In the genomic region with DNA sequence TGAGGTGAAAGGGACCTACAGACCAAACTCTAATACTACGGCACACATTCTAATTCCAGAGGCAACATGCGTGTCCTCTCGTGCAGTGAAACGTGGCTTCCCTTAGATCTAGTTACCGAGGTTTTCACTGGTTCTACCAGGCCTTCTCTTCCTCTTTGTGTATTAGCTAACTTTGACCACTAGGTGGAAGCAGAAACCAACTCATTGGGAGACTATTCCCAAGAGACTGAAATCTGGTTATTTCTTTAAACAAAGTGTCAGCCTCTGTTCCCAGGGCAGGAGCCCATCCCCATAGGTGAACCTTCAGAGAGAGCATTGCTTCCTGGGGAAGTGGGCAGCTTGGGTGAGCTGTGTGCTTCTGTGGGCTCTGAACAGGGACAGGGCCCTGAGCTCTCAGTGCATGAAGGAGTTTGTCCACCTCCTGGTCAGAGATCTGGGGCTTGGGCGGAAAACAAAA, we compare ENCODE assay signal across 1 cellular context.
A peak's percentile ranks its signal among the peaks of the same experiment; 100 is the strongest.
TF ChIP-seq lines count a peak whose summit lies in the region.

No MANE protein-coding gene starts in this region.

TF ChIP-seq in GM12878, 131 proteins besides CTCF, POLR2A, EP300 and RAD21 (continued from another document):
- TF ChIP-seq, protein P1, sequence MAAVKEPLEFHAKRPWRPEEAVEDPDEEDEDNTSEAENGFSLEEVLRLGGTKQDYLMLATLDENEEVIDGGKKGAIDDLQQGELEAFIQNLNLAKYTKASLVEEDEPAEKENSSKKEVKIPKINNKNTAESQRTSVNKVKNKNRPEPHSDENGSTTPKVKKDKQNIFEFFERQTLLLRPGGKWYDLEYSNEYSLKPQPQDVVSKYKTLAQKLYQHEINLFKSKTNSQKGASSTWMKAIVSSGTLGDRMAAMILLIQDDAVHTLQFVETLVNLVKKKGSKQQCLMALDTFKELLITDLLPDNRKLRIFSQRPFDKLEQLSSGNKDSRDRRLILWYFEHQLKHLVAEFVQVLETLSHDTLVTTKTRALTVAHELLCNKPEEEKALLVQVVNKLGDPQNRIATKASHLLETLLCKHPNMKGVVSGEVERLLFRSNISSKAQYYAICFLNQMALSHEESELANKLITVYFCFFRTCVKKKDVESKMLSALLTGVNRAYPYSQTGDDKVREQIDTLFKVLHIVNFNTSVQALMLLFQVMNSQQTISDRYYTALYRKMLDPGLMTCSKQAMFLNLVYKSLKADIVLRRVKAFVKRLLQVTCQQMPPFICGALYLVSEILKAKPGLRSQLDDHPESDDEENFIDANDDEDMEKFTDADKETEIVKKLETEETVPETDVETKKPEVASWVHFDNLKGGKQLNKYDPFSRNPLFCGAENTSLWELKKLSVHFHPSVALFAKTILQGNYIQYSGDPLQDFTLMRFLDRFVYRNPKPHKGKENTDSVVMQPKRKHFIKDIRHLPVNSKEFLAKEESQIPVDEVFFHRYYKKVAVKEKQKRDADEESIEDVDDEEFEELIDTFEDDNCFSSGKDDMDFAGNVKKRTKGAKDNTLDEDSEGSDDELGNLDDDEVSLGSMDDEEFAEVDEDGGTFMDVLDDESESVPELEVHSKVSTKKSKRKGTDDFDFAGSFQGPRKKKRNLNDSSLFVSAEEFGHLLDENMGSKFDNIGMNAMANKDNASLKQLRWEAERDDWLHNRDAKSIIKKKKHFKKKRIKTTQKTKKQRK (IDR thresholded peaks at IDR 0.05; ENCODE audit: low read depth, low read length): no peak
- TF ChIP-seq SPI1 (IDR thresholded peaks at IDR 0.05; ENCODE audit: borderline replicate concordance, insufficient read depth, low read depth, low read length) (peak; percentile 46; the same call in 1 of the 2 replicates), KDM1A (IDR thresholded peaks at IDR 0.05; ENCODE audit: borderline replicate concordance) (no peak), CBX3 (IDR thresholded peaks at IDR 0.05; ENCODE audit: borderline replicate concordance, low read depth) (no peak), BHLHE40 (IDR thresholded peaks at IDR 0.05; ENCODE audit: borderline replicate concordance in 1 of 2, low read depth in 2 of 2, low read length in 1 of 2) (0 out of 4 replicates have a peak, but pooled peaks have one; percentile 17 to 20), STAT1 (conservative IDR thresholded peaks at IDR 0.05) (no peak), NFYA (IDR thresholded peaks at IDR 0.05; ENCODE audit: borderline replicate concordance, low read depth, low read length) (no peak), PML (IDR thresholded peaks at IDR 0.05; ENCODE audit: low read length) (no peak), SUPT20H (IDR thresholded peaks at IDR 0.05; ENCODE audit: borderline replicate concordance, control insufficient read depth, low read depth, low read length) (no peak), ZNF622 (IDR thresholded peaks at IDR 0.05) (no peak)
- TF ChIP-seq, protein P2, sequence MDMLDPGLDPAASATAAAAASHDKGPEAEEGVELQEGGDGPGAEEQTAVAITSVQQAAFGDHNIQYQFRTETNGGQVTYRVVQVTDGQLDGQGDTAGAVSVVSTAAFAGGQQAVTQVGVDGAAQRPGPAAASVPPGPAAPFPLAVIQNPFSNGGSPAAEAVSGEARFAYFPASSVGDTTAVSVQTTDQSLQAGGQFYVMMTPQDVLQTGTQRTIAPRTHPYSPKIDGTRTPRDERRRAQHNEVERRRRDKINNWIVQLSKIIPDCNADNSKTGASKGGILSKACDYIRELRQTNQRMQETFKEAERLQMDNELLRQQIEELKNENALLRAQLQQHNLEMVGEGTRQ (IDR thresholded peaks at IDR 0.05; ENCODE audit: borderline replicate concordance, low read depth, low read length): no peak
- TF ChIP-seq, protein P3, sequence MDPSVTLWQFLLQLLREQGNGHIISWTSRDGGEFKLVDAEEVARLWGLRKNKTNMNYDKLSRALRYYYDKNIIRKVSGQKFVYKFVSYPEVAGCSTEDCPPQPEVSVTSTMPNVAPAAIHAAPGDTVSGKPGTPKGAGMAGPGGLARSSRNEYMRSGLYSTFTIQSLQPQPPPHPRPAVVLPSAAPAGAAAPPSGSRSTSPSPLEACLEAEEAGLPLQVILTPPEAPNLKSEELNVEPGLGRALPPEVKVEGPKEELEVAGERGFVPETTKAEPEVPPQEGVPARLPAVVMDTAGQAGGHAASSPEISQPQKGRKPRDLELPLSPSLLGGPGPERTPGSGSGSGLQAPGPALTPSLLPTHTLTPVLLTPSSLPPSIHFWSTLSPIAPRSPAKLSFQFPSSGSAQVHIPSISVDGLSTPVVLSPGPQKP (IDR thresholded peaks at IDR 0.05; ENCODE audit: low read depth, low read length): no peak
- TF ChIP-seq, protein P4, sequence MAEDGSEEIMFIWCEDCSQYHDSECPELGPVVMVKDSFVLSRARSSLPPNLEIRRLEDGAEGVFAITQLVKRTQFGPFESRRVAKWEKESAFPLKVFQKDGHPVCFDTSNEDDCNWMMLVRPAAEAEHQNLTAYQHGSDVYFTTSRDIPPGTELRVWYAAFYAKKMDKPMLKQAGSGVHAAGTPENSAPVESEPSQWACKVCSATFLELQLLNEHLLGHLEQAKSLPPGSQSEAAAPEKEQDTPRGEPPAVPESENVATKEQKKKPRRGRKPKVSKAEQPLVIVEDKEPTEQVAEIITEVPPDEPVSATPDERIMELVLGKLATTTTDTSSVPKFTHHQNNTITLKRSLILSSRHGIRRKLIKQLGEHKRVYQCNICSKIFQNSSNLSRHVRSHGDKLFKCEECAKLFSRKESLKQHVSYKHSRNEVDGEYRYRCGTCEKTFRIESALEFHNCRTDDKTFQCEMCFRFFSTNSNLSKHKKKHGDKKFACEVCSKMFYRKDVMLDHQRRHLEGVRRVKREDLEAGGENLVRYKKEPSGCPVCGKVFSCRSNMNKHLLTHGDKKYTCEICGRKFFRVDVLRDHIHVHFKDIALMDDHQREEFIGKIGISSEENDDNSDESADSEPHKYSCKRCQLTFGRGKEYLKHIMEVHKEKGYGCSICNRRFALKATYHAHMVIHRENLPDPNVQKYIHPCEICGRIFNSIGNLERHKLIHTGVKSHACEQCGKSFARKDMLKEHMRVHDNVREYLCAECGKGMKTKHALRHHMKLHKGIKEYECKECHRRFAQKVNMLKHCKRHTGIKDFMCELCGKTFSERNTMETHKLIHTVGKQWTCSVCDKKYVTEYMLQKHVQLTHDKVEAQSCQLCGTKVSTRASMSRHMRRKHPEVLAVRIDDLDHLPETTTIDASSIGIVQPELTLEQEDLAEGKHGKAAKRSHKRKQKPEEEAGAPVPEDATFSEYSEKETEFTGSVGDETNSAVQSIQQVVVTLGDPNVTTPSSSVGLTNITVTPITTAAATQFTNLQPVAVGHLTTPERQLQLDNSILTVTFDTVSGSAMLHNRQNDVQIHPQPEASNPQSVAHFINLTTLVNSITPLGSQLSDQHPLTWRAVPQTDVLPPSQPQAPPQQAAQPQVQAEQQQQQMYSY (CRISPR knock-in tag; IDR thresholded peaks at IDR 0.05): no peak
- TF ChIP-seq, protein P5, sequence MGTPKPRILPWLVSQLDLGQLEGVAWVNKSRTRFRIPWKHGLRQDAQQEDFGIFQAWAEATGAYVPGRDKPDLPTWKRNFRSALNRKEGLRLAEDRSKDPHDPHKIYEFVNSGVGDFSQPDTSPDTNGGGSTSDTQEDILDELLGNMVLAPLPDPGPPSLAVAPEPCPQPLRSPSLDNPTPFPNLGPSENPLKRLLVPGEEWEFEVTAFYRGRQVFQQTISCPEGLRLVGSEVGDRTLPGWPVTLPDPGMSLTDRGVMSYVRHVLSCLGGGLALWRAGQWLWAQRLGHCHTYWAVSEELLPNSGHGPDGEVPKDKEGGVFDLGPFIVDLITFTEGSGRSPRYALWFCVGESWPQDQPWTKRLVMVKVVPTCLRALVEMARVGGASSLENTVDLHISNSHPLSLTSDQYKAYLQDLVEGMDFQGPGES (IDR thresholded peaks at IDR 0.05): no peak
- TF ChIP-seq, protein P6, sequence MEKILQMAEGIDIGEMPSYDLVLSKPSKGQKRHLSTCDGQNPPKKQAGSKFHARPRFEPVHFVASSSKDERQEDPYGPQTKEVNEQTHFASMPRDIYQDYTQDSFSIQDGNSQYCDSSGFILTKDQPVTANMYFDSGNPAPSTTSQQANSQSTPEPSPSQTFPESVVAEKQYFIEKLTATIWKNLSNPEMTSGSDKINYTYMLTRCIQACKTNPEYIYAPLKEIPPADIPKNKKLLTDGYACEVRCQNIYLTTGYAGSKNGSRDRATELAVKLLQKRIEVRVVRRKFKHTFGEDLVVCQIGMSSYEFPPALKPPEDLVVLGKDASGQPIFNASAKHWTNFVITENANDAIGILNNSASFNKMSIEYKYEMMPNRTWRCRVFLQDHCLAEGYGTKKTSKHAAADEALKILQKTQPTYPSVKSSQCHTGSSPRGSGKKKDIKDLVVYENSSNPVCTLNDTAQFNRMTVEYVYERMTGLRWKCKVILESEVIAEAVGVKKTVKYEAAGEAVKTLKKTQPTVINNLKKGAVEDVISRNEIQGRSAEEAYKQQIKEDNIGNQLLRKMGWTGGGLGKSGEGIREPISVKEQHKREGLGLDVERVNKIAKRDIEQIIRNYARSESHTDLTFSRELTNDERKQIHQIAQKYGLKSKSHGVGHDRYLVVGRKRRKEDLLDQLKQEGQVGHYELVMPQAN (conservative IDR thresholded peaks at IDR 0.05): no peak
TF ChIP-seq in GM12878: peak in this region for 9.
